ENCODE assay signal across 8 cellular contexts in genomic region chrX:130173190-130173895, GRCh38. TPM values are rescaled to one million over a fixed set of nuclear protein-coding genes. Genes with fewer than 3 reads are reported as not detected.
A peak's percentile ranks its signal among the peaks of the same experiment; 100 is the strongest.
DNase-seq lines count a peak whose midpoint lies in the region; ATAC-seq and TF ChIP-seq lines count a peak whose summit lies in the region.

No MANE protein-coding gene starts in this region.

- peak; percentile 15 for ATAC-seq in CD4-positive, alpha-beta T cell (ENCODE audit: poor library complexity)
- ATAC-seq in GM19467 (IDR thresholded peaks at IDR 0.05; ENCODE audit: unreplicated experiment) (peak; percentile 37), heart left ventricle (peak; percentile 17 to 65 (median 57)), HG03159 (IDR thresholded peaks at IDR 0.05; ENCODE audit: unreplicated experiment) (no peak)
- peak; percentile 74 for ATAC-seq in activated T-helper 17 cell treated with anti-CD3 and anti-CD28 coated beads, Interleukin-2, amount 50 U/mL, for 72 hours (replicated peaks)

- H3K4me3 Mint-ChIP-seq in CD4-positive, alpha-beta T cell: peak overlapping the region; percentile 90
- peak overlapping the region; percentile 95 for H3K4me3 Mint-ChIP-seq in activated T-helper 17 cell treated with anti-CD3 and anti-CD28 coated beads, Interleukin-2, amount 50 U/mL, for 72 hours

- peak overlapping the region; percentile 85 for H3K4me2 ChIP-seq in smooth muscle cell

- H3K4me1 Mint-ChIP-seq in CD4-positive, alpha-beta T cell (ENCODE audit: low read depth): peaks cover 59% of the 10 kb centered on the region
- peaks cover 17% of the 10 kb centered on the region for H3K4me1 Mint-ChIP-seq in activated T-helper 17 cell treated with anti-CD3 and anti-CD28 coated beads, Interleukin-2, amount 50 U/mL, for 72 hours

- TF ChIP-seq POLR2A in heart left ventricle (IDR thresholded peaks at IDR 0.05): no peak

- H3K9me3 ChIP-seq in CD4-positive, alpha-beta T cell (ENCODE audit: control insufficient read depth, low read length): no peaks in the 10 kb centered on the region
- H3K9me3 ChIP-seq in heart left ventricle (no peaks in the 10 kb centered on the region), smooth muscle cell (replicated peaks; ENCODE audit: low read depth) (no peaks in the 10 kb centered on the region)

- H3K4me3 ChIP-seq in heart left ventricle (peak overlapping the region in 3 of 12 donors; percentile 60 to 62 (median 60)), smooth muscle cell (no peak overlapping the region)

- H2AFZ ChIP-seq in smooth muscle cell (ENCODE audit: low read depth): no peak overlapping the region

- H3K79me2 ChIP-seq in smooth muscle cell (ENCODE audit: low read depth): no peaks in the 10 kb centered on the region

- no peaks in the 10 kb centered on the region for H3K27me3 Mint-ChIP-seq in CD4-positive, alpha-beta T cell
- no peaks in the 10 kb centered on the region for H3K27me3 Mint-ChIP-seq in activated T-helper 17 cell treated with anti-CD3 and anti-CD28 coated beads, Interleukin-2, amount 50 U/mL, for 72 hours

- peaks cover 0 to 35% (median 12%) of the 10 kb centered on the region in 12 donors for H3K4me1 ChIP-seq in heart left ventricle
- peaks cover 5% of the 10 kb centered on the region for H3K4me1 ChIP-seq in smooth muscle cell (ENCODE audit: low read depth)

- 27 to 47% (median 37%) methylated on average over 7 of the region's 7 CpGs for WGBS in heart left ventricle, 4 donors
- 42% methylated on average over 7 of the region's 7 CpGs for WGBS in smooth muscle cell (ENCODE audit: low lambda C conversion rate)

- peak overlapping the region; percentile 90 for H3K9ac ChIP-seq in smooth muscle cell (ENCODE audit: low read depth)

- H4K20me1 ChIP-seq in smooth muscle cell (ENCODE audit: low read depth): no peaks in the 10 kb centered on the region

- no peak for DNase-seq in CD4-positive, alpha-beta T cell
- DNase-seq in LHCN-M2 (ENCODE audit: low read depth) (peak; percentile 72), heart left ventricle (peak in 4 of 5 donors; percentile 24 to 57 (median 41)), smooth muscle cell (lab: John Stamatoyannopoulos, UW; ENCODE audit: unreplicated experiment) (no peak), NCI-H1417 (lab: John Stamatoyannopoulos, UW) (no peak)

- H3K36me3 Mint-ChIP-seq in CD4-positive, alpha-beta T cell (ENCODE audit: low read depth): peaks cover 29% of the 10 kb centered on the region
- peaks cover 59% of the 10 kb centered on the region for H3K36me3 Mint-ChIP-seq in activated T-helper 17 cell treated with anti-CD3 and anti-CD28 coated beads, Interleukin-2, amount 50 U/mL, for 72 hours (ENCODE audit: low read depth)

- no peaks in the 10 kb centered on the region for H3K36me3 ChIP-seq in heart left ventricle
- H3K36me3 ChIP-seq in smooth muscle cell (ENCODE audit: low read depth): no peaks in the 10 kb centered on the region

- no peak for TF ChIP-seq CTCF in CD4-positive, alpha-beta T cell (IDR thresholded peaks at IDR 0.05)
- no peak for TF ChIP-seq CTCF in heart left ventricle (IDR thresholded peaks at IDR 0.05)
- TF ChIP-seq CTCF in smooth muscle cell (IDR thresholded peaks at IDR 0.05; ENCODE audit: borderline replicate concordance, insufficient read depth, poor library complexity, severe bottlenecking): no peak

- no peaks in the 10 kb centered on the region for H3K9me3 Mint-ChIP-seq in CD4-positive, alpha-beta T cell
- no peaks in the 10 kb centered on the region for H3K9me3 Mint-ChIP-seq in activated T-helper 17 cell treated with anti-CD3 and anti-CD28 coated beads, Interleukin-2, amount 50 U/mL, for 72 hours

- CTCF ChIA-PET in CD4-positive, alpha-beta T cell (lab: Charles Lee): no interaction called here

- H3K27ac ChIP-seq in CD4-positive, alpha-beta T cell (ENCODE audit: low read depth, low read length): peak overlapping the region; percentile 53
- H3K27ac ChIP-seq in heart left ventricle (peak overlapping the region in 11 of 12 donors; percentile 49 to 85 (median 67)), smooth muscle cell (ENCODE audit: low read depth) (peak overlapping the region; percentile 99)

- no peaks in the 10 kb centered on the region for H3F3A ChIP-seq in smooth muscle cell (ENCODE audit: low read depth)

- peak overlapping the region; percentile 91 for H3K27ac Mint-ChIP-seq in CD4-positive, alpha-beta T cell
- peak overlapping the region; percentile 94 for H3K27ac Mint-ChIP-seq in activated T-helper 17 cell treated with anti-CD3 and anti-CD28 coated beads, Interleukin-2, amount 50 U/mL, for 72 hours

- POLR2A ChIA-PET in CD4-positive, alpha-beta T cell (lab: Charles Lee): interaction anchor here (1.0 to 2.0 kb wide), 3 partner anchors 8 to 92 kb away, joined by 3 to 5 read pairs (median 4); no protein-coding TSS in a partner anchor

- no peaks in the 10 kb centered on the region for H3K27me3 ChIP-seq in CD4-positive, alpha-beta T cell (ENCODE audit: control insufficient read depth, insufficient read depth, low read length)
- H3K27me3 ChIP-seq in heart left ventricle (peaks cover 0 to 2% (median 0%) of the 10 kb centered on the region in 9 donors), smooth muscle cell (ENCODE audit: low read depth) (no peaks in the 10 kb centered on the region)

- intact Hi-C loops in CD4-positive, alpha-beta T cell (cut with DNase I, micrococcal nuclease): loop anchor here (5.0 kb wide), 2 partner anchors 86 to 94 kb away; partner anchors contain the start of gene ZNF280C (in 1 of the 2)
- intact Hi-C loops in heart left ventricle (cut with DNase I): loop anchor here in 4 of 10 donors (5.0 to 10.0 kb wide), 3 partner anchors 49 to 239 kb away; no protein-coding TSS in a partner anchor

RNA-seq across cellular contexts. Expression of gene RAB33A, which starts 1.6 kb away (rescaled TPM):
- 10 to 100 TPM; 14.4 to 14.8 TPM for total RNA-seq in CD4-positive, alpha-beta T cell
- total RNA-seq in LHCN-M2 (2014; rRNA removed) (0.71 TPM in 1 of 2 replicates, not detected in the other), heart left ventricle (1 to 10 TPM in 5 of 9 donors, under 1 TPM in 4; 0.32 to 7.9 (median 1.5) TPM), smooth muscle cell (0.58 and 1.4 TPM in 2 replicates)
- polyA plus RNA-seq in LHCN-M2 (2012): 0.26 TPM
- total RNA-seq in activated T-helper 17 cell treated with anti-CD3 and anti-CD28 coated beads, Interleukin-2, amount 50 U/mL, for 72 hours: 10 to 100 TPM; 34.6 to 36.1 TPM
- polyA plus RNA-seq in heart left ventricle (1 to 10 TPM in 1 of 2 donors, under 1 TPM in 1; 0.23 to 5.8 TPM), smooth muscle cell (2.2 and 2.6 TPM in 2 replicates)

RNA-seq across cellular contexts. Expression of gene AIFM1, which starts 7.7 kb away (rescaled TPM):
- total RNA-seq in CD4-positive, alpha-beta T cell: 1 to 10 TPM; 6.1 to 6.4 TPM
- total RNA-seq in LHCN-M2 (2014; rRNA removed) (17.4 and 23.0 TPM in 2 replicates), heart left ventricle (100 to 1,000 TPM in 6 of 9 donors, 10 to 100 TPM in 3; 73.7 to 146 (median 109) TPM), smooth muscle cell (26.0 and 39.0 TPM in 2 replicates)
- polyA plus RNA-seq in LHCN-M2 (2012): 25.1 TPM
- 10 to 100 TPM; 25.4 to 67.3 TPM for total RNA-seq in activated T-helper 17 cell treated with anti-CD3 and anti-CD28 coated beads, Interleukin-2, amount 50 U/mL, for 72 hours
- polyA plus RNA-seq in heart left ventricle (100 to 1,000 TPM in 1 of 2 donors, 10 to 100 TPM in 1; 86.7 to 164 TPM), smooth muscle cell (32.5 and 35.8 TPM in 2 replicates)

Comparison
In these comparisons a context has a peak if more than half of its experiments do, and no peak if none do; other contexts are left out.
1. DNase-seq: peak in LHCN-M2 (single experiment) and heart left ventricle (4 of 5); none in CD4-positive, alpha-beta T cell (0 of 10), smooth muscle cell (single experiment) and NCI-H1417 (0 of 3).
2. Peak in every context shown above with its lines, with median percentiles within 50 percentile points of each other: H3K27ac ChIP-seq.